1 cellular context compared by ENCODE assay signal in genomic region chr2:155815851-155816250, GRCh38.
TF ChIP-seq lines count a peak whose summit lies in the region.

No MANE protein-coding gene starts in this region.

TF ChIP-seq in K562, 482 proteins besides CTCF, POLR2A, EP300 and RAD21 (continued from another document):
- TF ChIP-seq ZBTB40 (IDR thresholded peaks at IDR 0.05) (no peak), ZBTB40 (CRISPR knock-in tag; IDR thresholded peaks at IDR 0.05) (no peak), ZBTB49 (CRISPR knock-in tag; IDR thresholded peaks at IDR 0.05; ENCODE audit: borderline replicate concordance) (no peak), FOXJ2 (tag; IDR thresholded peaks at IDR 0.05) (no peak), RB1 (IDR thresholded peaks at IDR 0.05; ENCODE audit: low read depth) (no peak), RFX7 (CRISPR knock-in tag; IDR thresholded peaks at IDR 0.05) (no peak), SIN3B (IDR thresholded peaks at IDR 0.05; ENCODE audit: low read depth) (no peak), ZBTB7A (IDR thresholded peaks at IDR 0.05; ENCODE audit: borderline replicate concordance, control insufficient read depth, low read depth, low read length) (no peak), HMG20B (CRISPR knock-in tag; IDR thresholded peaks at IDR 0.05) (no peak), LCOR (CRISPR knock-in tag; IDR thresholded peaks at IDR 0.05) (no peak), ZNF395 (CRISPR knock-in tag; IDR thresholded peaks at IDR 0.05) (no peak), ZNF830 (CRISPR knock-in tag; IDR thresholded peaks at IDR 0.05) (no peak), SMC3 (conservative IDR thresholded peaks at IDR 0.05; ENCODE audit: insufficient read depth, low read depth, low read length) (0 out of 2 replicates have a peak, but pooled peaks have one; percentile 14), MYBL2 (IDR thresholded peaks at IDR 0.05; ENCODE audit: low read depth) (no peak), MYBL2 (CRISPR knock-in tag; IDR thresholded peaks at IDR 0.05; ENCODE audit: borderline replicate concordance) (no peak), SMAD2 (IDR thresholded peaks at IDR 0.05; ENCODE audit: low read depth, low read length) (no peak), MYC (IDR thresholded peaks at IDR 0.05; ENCODE audit: low read depth, low read length) (no peak), MYC (CRISPR knock-in tag; IDR thresholded peaks at IDR 0.05; ENCODE audit: borderline replicate concordance, low read depth) (no peak), FOXA3 (CRISPR knock-in tag; conservative IDR thresholded peaks at IDR 0.05 in 1 of 2, IDR thresholded peaks at IDR 0.05 in 1 of 2) (peak in 1 of 2 experiments; percentile 59; a peak in 1 of 4 replicates), CEBPB (tag; IDR thresholded peaks at IDR 0.05) (peak; percentile 41; the same call in 1 of the 2 replicates), ZNF445 (CRISPR knock-in tag; IDR thresholded peaks at IDR 0.05; ENCODE audit: low read depth) (no peak)
